ENCODE assay signal across 26 cellular contexts in genomic region chr16:11639008-11639562, GRCh38. TPM values are rescaled to one million over a fixed set of nuclear protein-coding genes. Genes with fewer than 3 reads are reported as not detected.
DNase-seq lines count a peak whose midpoint lies in the region; ATAC-seq, FAIRE-seq and TF ChIP-seq lines count a peak whose summit lies in the region.
"Had no signal": no experiment of that assay in that cellular context is flagged by ENCODE, and none has a peak within 500 bp of the region (broad histone marks: within the 10 kb centered on the region; RNA-seq: fewer than 3 reads in every experiment).

No MANE protein-coding gene starts in this region.

- BruUV-seq in PC-9 (replicated peaks; lab: Mats Ljungman, UMichigan), result no TSS peak

- H3K4me1 ChIP-seq in PC-9 (replicated peaks; ENCODE audit: insufficient read depth) (peaks cover 49% of the 10 kb centered on the region), spleen (peaks cover 4 to 55% (median 23%) of the 10 kb centered on the region in 6 donors), small intestine (ENCODE audit: control insufficient read depth in 2 of 2, insufficient read depth in 1 of 2, low read depth in 1 of 2, low read length in 1 of 2) (peaks cover 0 to 4% of the 10 kb centered on the region in 2 donors)

- H2AFZ ChIP-seq in PC-9, result no peak overlapping the region

- intact Hi-C loops in CD14-positive monocyte (cut with micrococcal nuclease) (no loop called here), PC-9 (cut with micrococcal nuclease; ENCODE audit: unreplicated experiment) (no loop called here), spleen (cut with DNase I; ENCODE audit: low total_unique reads) (no loop called here)

- peaks cover 47% of the 10 kb centered on the region for H3K4me1 Mint-ChIP-seq in CD14-positive monocyte
- H3K4me1 Mint-ChIP-seq in activated CD8-positive, alpha-beta T cell treated with anti-CD3 and anti-CD28 coated beads, Interleukin-2, amount 10 ng/mL, durations not matched to agents 7 days and 5 days (ENCODE audit: low read depth), result peaks cover 8% of the 10 kb centered on the region
- H3K4me1 Mint-ChIP-seq: activated T-helper 17 cell treated with anti-CD3 and anti-CD28 coated beads, Interleukin-2, amount 50 U/mL, for 72 hours had no signal

- no peak for TF ChIP-seq POLR2A in spleen (IDR thresholded peaks at IDR 0.05)

- TF ChIP-seq CTCF in CD14-positive monocyte (IDR thresholded peaks at IDR 0.05) (no peak), PC-9 (conservative IDR thresholded peaks at IDR 0.05) (no peak), spleen (IDR thresholded peaks at IDR 0.05 in 8 of 11, conservative IDR thresholded peaks at IDR 0.05 in 3 of 11) (no peak)

- no peaks in the 10 kb centered on the region for H4K20me1 ChIP-seq in PC-9 (ENCODE audit: insufficient read depth)

- H3K9me3 Mint-ChIP-seq in CD14-positive monocyte, result peaks cover 0 to 5% (median 0%) of the 10 kb centered on the region in 7 donors
- H3K9me3 Mint-ChIP-seq in activated CD8-positive, alpha-beta T cell treated with anti-CD3 and anti-CD28 coated beads, Interleukin-2, amount 10 ng/mL, durations not matched to agents 7 days and 5 days (ENCODE audit: insufficient read depth), result no peaks in the 10 kb centered on the region
- H3K9me3 Mint-ChIP-seq: activated T-helper 17 cell treated with anti-CD3 and anti-CD28 coated beads, Interleukin-2, amount 50 U/mL, for 72 hours; H9 had no signal

- H3K36me3 ChIP-seq in PC-9 (ENCODE audit: low read depth) (no peaks in the 10 kb centered on the region), spleen (no peaks in the 10 kb centered on the region), small intestine (ENCODE audit: control insufficient read depth in 2 of 2, insufficient read depth in 2 of 2, low read length in 2 of 2) (no peaks in the 10 kb centered on the region)
- H3K36me3 ChIP-seq: thoracic aorta had no signal

- H3K27me3 ChIP-seq in PC-9 (ENCODE audit: insufficient read depth, low read depth) (no peaks in the 10 kb centered on the region), spleen (replicated peaks in 1 of 7) (peaks cover 0 to 7% (median 0%) of the 10 kb centered on the region in 7 donors), small intestine (ENCODE audit: control insufficient read depth in 2 of 2, insufficient read depth in 2 of 2, low read length in 2 of 2) (no peaks in the 10 kb centered on the region)

- H3K27ac Mint-ChIP-seq in CD14-positive monocyte, result peak overlapping the region in 6 of 7 donors; percentile 99 to 100 (median 100)
- H3K27ac Mint-ChIP-seq in activated CD8-positive, alpha-beta T cell treated with anti-CD3 and anti-CD28 coated beads, Interleukin-2, amount 10 ng/mL, durations not matched to agents 7 days and 5 days, result no peak overlapping the region
- H3K27ac Mint-ChIP-seq: activated T-helper 17 cell treated with anti-CD3 and anti-CD28 coated beads, Interleukin-2, amount 50 U/mL, for 72 hours; H9 had no signal

- H3K79me2 ChIP-seq in PC-9 (ENCODE audit: low read depth), result no peaks in the 10 kb centered on the region

- 45 to 58% (median 46%) methylated on average over 4 of the region's 4 CpGs for WGBS in spleen, 5 donors
- WGBS in small intestine, 3 donors, result 45 to 59% (median 47%) methylated on average over 4 of the region's 4 CpGs

- H3K36me3 Mint-ChIP-seq in CD14-positive monocyte, result peaks cover 0 to 2% of the 10 kb centered on the region in 2 donors
- H3K36me3 Mint-ChIP-seq in activated CD8-positive, alpha-beta T cell treated with anti-CD3 and anti-CD28 coated beads, Interleukin-2, amount 10 ng/mL, durations not matched to agents 7 days and 5 days (ENCODE audit: low read depth), result no peaks in the 10 kb centered on the region

- H3F3A ChIP-seq in PC-9 (ENCODE audit: insufficient read depth, low read depth), result peaks cover 48% of the 10 kb centered on the region

- no peaks in the 10 kb centered on the region for H3K9me2 ChIP-seq in PC-9 (ENCODE audit: insufficient read depth)

- FAIRE-seq in small intestine (lab: Jason Lieb, UNC), result no peak
- FAIRE-seq: bronchial epithelial cell, islet of Langerhans had no signal

- ATAC-seq in activated CD8-positive, alpha-beta T cell treated with anti-CD3 and anti-CD28 coated beads, Interleukin-2, amount 10 ng/mL, durations not matched to agents 7 days and 5 days, result no peak
- ATAC-seq: activated T-helper 17 cell treated with anti-CD3 and anti-CD28 coated beads, Interleukin-2, amount 50 U/mL, for 72 hours had no signal

- H3K4me3 ChIP-seq in PC-9, result no peak overlapping the region
- peak overlapping the region in 1 of 8 donors; percentile 58 for H3K4me3 ChIP-seq in spleen
- H3K4me3 ChIP-seq in small intestine (ENCODE audit: low read depth in 1 of 2, low read length in 2 of 2), result no peak overlapping the region
- H3K4me3 ChIP-seq: thoracic aorta had no signal

- no peak overlapping the region for H3K4me2 ChIP-seq in PC-9

- H3K9me3 ChIP-seq in PC-9 (ENCODE audit: insufficient read depth, low read depth) (no peaks in the 10 kb centered on the region), spleen (no peaks in the 10 kb centered on the region), small intestine (ENCODE audit: control insufficient read depth, low read depth) (no peaks in the 10 kb centered on the region)
- H3K9me3 ChIP-seq: thoracic aorta had no signal

- peaks cover 6 to 16% (median 14%) of the 10 kb centered on the region in 3 donors for H3K27me3 Mint-ChIP-seq in CD14-positive monocyte (ENCODE audit: low read depth in 3 of 3)
- H3K27me3 Mint-ChIP-seq in activated CD8-positive, alpha-beta T cell treated with anti-CD3 and anti-CD28 coated beads, Interleukin-2, amount 10 ng/mL, durations not matched to agents 7 days and 5 days (ENCODE audit: low read depth), result peaks cover 14% of the 10 kb centered on the region

- peak overlapping the region; percentile 99 for H3K27ac ChIP-seq in PC-9
- peak overlapping the region; percentile 85 for H3K27ac ChIP-seq in epithelial cell of prostate
- H3K27ac ChIP-seq in spleen, result peak overlapping the region in 5 of 8 donors; percentile 82 to 96 (median 88)
- no peak overlapping the region for H3K27ac ChIP-seq in small intestine (ENCODE audit: low read depth in 1 of 2, low read length in 1 of 2)

- CTCF ChIA-PET in PC-9 (lab: Charles Lee), result no interaction called here
- CTCF ChIA-PET in activated CD8-positive, alpha-beta T cell treated with anti-CD3 and anti-CD28 coated beads, Interleukin-2, amount 10 ng/mL, durations not matched to agents 7 days and 5 days (lab: Charles Lee), result interaction anchor here (0.6 to 5.8 kb wide), 8 partner anchors 8 to 176 kb away, joined by 3 to 70 read pairs (median 4); no protein-coding TSS in a partner anchor

- DNase-seq in CD14-positive monocyte (ENCODE audit: low spot score) (no peak), PC-9 (no peak), epithelial cell of prostate (ENCODE audit: low read depth, low spot score) (no peak), spleen (no peak), small intestine (no peak), mesenteric fat pad (ENCODE audit: low spot score) (no peak)
- no peak for DNase-seq in activated CD8-positive, alpha-beta T cell treated with anti-CD3 and anti-CD28 coated beads, Interleukin-2, amount 10 ng/mL, durations not matched to agents 7 days and 5 days
- no peak for DNase-seq in activated CD4-positive, alpha-beta T cell treated with anti-CD3 and anti-CD28 coated beads for 4 hours
- DNase-seq: activated naive CD4-positive, alpha-beta T cell treated with anti-CD3 and anti-CD28 coated beads, Interleukin-2, amount 50 U/mL, for 16 hours; C1 segment of cervical spinal cord; COR-L47; DMS53; effector CD4-positive, alpha-beta T cell; H9; left ventricle myocardium superior; MV-4-11; NCI-H1436; NCI-H2081; NCI-H69; nucleus accumbens; SIG-M5; stimulated activated naive CD4-positive, alpha-beta T cell treated with Interleukin-2 at 50 U/mL for 16 hours had no signal

- POLR2A ChIA-PET in PC-9 (lab: Charles Lee; ENCODE audit: unreplicated experiment), result no interaction called here
- POLR2A ChIA-PET in activated CD8-positive, alpha-beta T cell treated with anti-CD3 and anti-CD28 coated beads, Interleukin-2, amount 10 ng/mL, durations not matched to agents 7 days and 5 days (lab: Charles Lee), result no interaction called here

- no peak overlapping the region for H3K4me3 Mint-ChIP-seq in CD14-positive monocyte
- H3K4me3 Mint-ChIP-seq in activated CD8-positive, alpha-beta T cell treated with anti-CD3 and anti-CD28 coated beads, Interleukin-2, amount 10 ng/mL, durations not matched to agents 7 days and 5 days, result no peak overlapping the region
- H3K4me3 Mint-ChIP-seq: activated T-helper 17 cell treated with anti-CD3 and anti-CD28 coated beads, Interleukin-2, amount 50 U/mL, for 72 hours; H9 had no signal

RNA-seq across cellular contexts. Expression of gene SNN, which starts 29.2 kb away (rescaled TPM):
- polyA plus RNA-seq in CD14-positive monocyte, result 100 to 1,000 TPM in 1 of 2 donors, 10 to 100 TPM in 1; 91.7 to 111 TPM
- total RNA-seq in PC-9 (2021), result 12.6 and 17.0 TPM in 2 replicates
- total RNA-seq in spleen, result 10 to 100 TPM; 44.5 to 59.5 (median 49.1) TPM
- 10 to 100 TPM; 22.3 to 53.7 (median 25.1) TPM for polyA plus RNA-seq in spleen
- 10 to 100 TPM in 1 of 3 donors, 1 to 10 TPM in 2; 9.6 to 15.7 (median 9.7) TPM for polyA plus RNA-seq in small intestine
- 10 to 100 TPM; 27.3 to 28.9 TPM for total RNA-seq in activated CD8-positive, alpha-beta T cell treated with anti-CD3 and anti-CD28 coated beads, Interleukin-2, amount 10 ng/mL, durations not matched to agents 7 days and 5 days
- total RNA-seq in mesenteric fat pad, result 47.2 TPM

RNA-seq across cellular contexts. Expression of gene LITAF, which starts 52.4 kb away (rescaled TPM):
- 100 to 1,000 TPM in 1 of 2 donors, 10 to 100 TPM in 1; 69.0 to 118 TPM for polyA plus RNA-seq in CD14-positive monocyte
- 232 and 244 TPM in 2 replicates for total RNA-seq in PC-9 (2021)
- total RNA-seq in spleen, result 100 to 1,000 TPM; 114 to 312 (median 190) TPM
- 10 to 100 TPM; 55.8 to 87.4 (median 58.9) TPM for polyA plus RNA-seq in spleen
- 100 to 1,000 TPM in 1 of 3 donors, 10 to 100 TPM in 2; 44.7 to 112 (median 47.8) TPM for polyA plus RNA-seq in small intestine
- 10 to 100 TPM; 79.4 to 80.5 TPM for total RNA-seq in activated CD8-positive, alpha-beta T cell treated with anti-CD3 and anti-CD28 coated beads, Interleukin-2, amount 10 ng/mL, durations not matched to agents 7 days and 5 days
- 191 TPM for total RNA-seq in mesenteric fat pad

Comparison
In these comparisons a context has a peak if more than half of its experiments do, and no peak if none do; other contexts are left out.
1. H3K27ac ChIP-seq: peak in PC-9 (single experiment), epithelial cell of prostate (single experiment) and spleen (5 of 8); none in small intestine (0 of 2).